ENCODE assay signal across 9 cellular contexts in the genomic region with DNA sequence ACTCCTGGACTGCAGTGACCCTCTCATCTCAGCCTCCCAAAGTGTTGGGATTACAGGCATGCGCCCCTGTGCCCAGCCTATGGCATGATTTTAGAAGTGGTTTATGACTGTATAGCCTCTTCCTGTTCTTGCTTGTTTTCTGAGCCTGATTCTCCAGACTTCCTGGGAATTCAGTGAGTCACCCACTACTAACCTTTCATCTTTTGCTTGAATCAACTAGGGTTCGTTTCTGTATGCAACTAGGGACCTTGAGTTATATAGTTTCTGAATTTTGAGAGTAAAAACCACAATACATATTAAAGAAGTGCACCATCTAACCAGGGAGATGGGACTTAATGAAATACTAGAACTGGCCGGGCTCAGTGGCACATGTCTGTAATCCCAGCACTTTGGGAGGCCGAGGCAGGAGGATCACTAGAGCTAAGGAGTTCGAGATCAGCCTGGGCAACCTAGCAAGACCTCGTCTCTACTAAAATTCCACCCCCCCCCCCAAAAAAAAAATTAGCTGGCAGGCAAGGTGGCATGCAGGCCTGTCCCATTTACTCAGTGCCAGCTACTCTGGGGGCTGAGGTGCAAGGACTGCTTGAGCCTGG.
DNase-seq lines count a peak whose midpoint lies in the region; ATAC-seq and TF ChIP-seq lines count a peak whose summit lies in the region.
"Had no signal": no experiment of that assay in that cellular context is flagged by ENCODE, and none has a peak within 500 bp of the region (broad histone marks: within the 10 kb centered on the region; RNA-seq: fewer than 3 reads in every experiment).

No MANE protein-coding gene starts in this region.

- H3K4me3 ChIP-seq in epithelial cell of esophagus (ENCODE audit: low read length) (no peak overlapping the region), skeletal muscle cell (ENCODE audit: low read depth, low read length) (no peak overlapping the region)

- no peak overlapping the region for H3K27ac ChIP-seq in caudate nucleus (ENCODE audit: low read depth, low read length)

- no peak for TF ChIP-seq CTCF in epithelial cell of esophagus (IDR thresholded peaks at IDR 0.05; ENCODE audit: insufficient read depth, low read depth, low read length, missing control alignments)

- ATAC-seq in SK-N-SH treated with all-trans-retinoic acid at 6 μM for 48 hours (peak; percentile 95), HG02798 (IDR thresholded peaks at IDR 0.05; ENCODE audit: poor library complexity, unreplicated experiment) (no peak)

- peak; percentile 74 for DNase-seq in H4 (ENCODE audit: low spot score)
- peak; percentile 92 for DNase-seq in epithelial cell of esophagus (ENCODE audit: low read depth)
- peak; percentile 62 for DNase-seq in skeletal muscle cell (ENCODE audit: low read depth)
- no peak for DNase-seq in caudate nucleus (lab: John Stamatoyannopoulos, UW)
- no peak for DNase-seq in ureter (ENCODE audit: low spot score)
- no peak for DNase-seq in NCI-H1436 treated with DMSO at 0.1 percent for 48 hours (lab: John Stamatoyannopoulos, UW)
- DNase-seq: NCI-H510A treated with DMSO at 0.1 percent for 48 hours had no signal

TF ChIP-seq in SK-N-SH treated with all-trans-retinoic acid at 6 μM for 48 hours, 23 proteins besides CTCF, POLR2A, EP300 and RAD21:
- TF ChIP-seq CSRNP3 (CRISPR knock-in tag; IDR thresholded peaks at IDR 0.05) (no peak), TSHZ2 (CRISPR knock-in tag; IDR thresholded peaks at IDR 0.05) (no peak), OSR1 (CRISPR knock-in tag; IDR thresholded peaks at IDR 0.05) (no peak), ARNTL (CRISPR knock-in tag; IDR thresholded peaks at IDR 0.05; ENCODE audit: borderline replicate concordance, low read depth) (no peak), ZFP3 (CRISPR knock-in tag; IDR thresholded peaks at IDR 0.05) (no peak), GLIS3 (CRISPR knock-in tag; IDR thresholded peaks at IDR 0.05) (no peak), PPARA (CRISPR knock-in tag; IDR thresholded peaks at IDR 0.05; ENCODE audit: borderline replicate concordance) (no peak), TCF4 (CRISPR knock-in tag; IDR thresholded peaks at IDR 0.05; ENCODE audit: borderline replicate concordance) (no peak), CSDC2 (CRISPR knock-in tag; IDR thresholded peaks at IDR 0.05) (no peak), BACH2 (CRISPR knock-in tag; IDR thresholded peaks at IDR 0.05; ENCODE audit: borderline replicate concordance) (no peak), ESRRG (CRISPR knock-in tag; IDR thresholded peaks at IDR 0.05) (no peak), SNAI2 (CRISPR knock-in tag; IDR thresholded peaks at IDR 0.05) (no peak), ZNF565 (CRISPR knock-in tag; conservative IDR thresholded peaks at IDR 0.05; ENCODE audit: low read depth) (no peak), ZFP30 (CRISPR knock-in tag; IDR thresholded peaks at IDR 0.05) (no peak), CREB5 (CRISPR knock-in tag; IDR thresholded peaks at IDR 0.05; ENCODE audit: low read depth) (no peak), POU6F1 (CRISPR knock-in tag; IDR thresholded peaks at IDR 0.05; ENCODE audit: borderline replicate concordance, low read depth) (no peak), ZC3H10 (CRISPR knock-in tag; IDR thresholded peaks at IDR 0.05) (no peak), ZNF70 (CRISPR knock-in tag; IDR thresholded peaks at IDR 0.05) (no peak), ZNF8 (CRISPR knock-in tag; IDR thresholded peaks at IDR 0.05) (no peak), PATZ1 (CRISPR knock-in tag; IDR thresholded peaks at IDR 0.05; ENCODE audit: borderline replicate concordance) (no peak)

Comparison
In these comparisons a context has a peak if more than half of its experiments do, and no peak if none do; other contexts are left out.
1. DNase-seq: peak in H4 (single experiment), epithelial cell of esophagus (single experiment) and skeletal muscle cell (single experiment); none in caudate nucleus (0 of 61), ureter (single experiment) and NCI-H1436 treated with DMSO at 0.1 percent for 48 hours (single experiment).